Comparison of ENCODE assay signal across 29 cellular contexts in genomic region chr2:1245193-1245592, GRCh38.
"Had no signal": no experiment of that assay in that cellular context is flagged by ENCODE, and none has a peak within 500 bp of the region (broad histone marks: within the 10 kb centered on the region; RNA-seq: fewer than 3 reads in every experiment).

No MANE protein-coding gene starts in this region.

- H3K9me3 ChIP-seq: lower lobe of right lung, neutrophil, ovary, sigmoid colon, stomach, testis, thyroid gland, transverse colon, upper lobe of right lung had no signal

- H3K9ac ChIP-seq: neural progenitor cell had no signal

- DNase-seq: hippocampal formation; kidney glomerular epithelial cell; left cardiac atrium; lower lobe of right lung; mammary epithelial cell; mesenchymal stem cell; naive B cell; natural killer cell; nephron progenitor cell; occipital lobe; ovary; retina; right cardiac atrium; sigmoid colon; stimulated activated CD4-positive, alpha-beta T cell treated with anti-CD3 and anti-CD28 coated beads, Interleukin-2, amount 100 ng/mL, for 24 hours; stimulated activated CD4-positive, alpha-beta T cell treated with anti-CD3 and anti-CD28 coated beads, Interleukin-4, amount 100 ng/mL, for 1 hour; stimulated activated naive B cell treated with anti-CD40 and anti-IgM and Interleukin-4, amounts not matched to agents 10 μg/mL and 1 μg/mL and 100 μg/mL, for 72 hours; stimulated activated naive CD8-positive, alpha-beta T cell treated with anti-CD3 and anti-CD28 coated beads, Interleukin-15, Interleukin-2, amounts not matched to agents 100 U/mL and 50 U/mL, for 24 hours; stomach; testis; thyroid gland; transverse colon; upper lobe of right lung had no signal

- ATAC-seq: left cardiac atrium; left lobe of liver; lower lobe of right lung; natural killer cell; right cardiac atrium; stimulated activated naive B cell treated with anti-CD40 and anti-IgM and Interleukin-4, amounts not matched to agents 10 μg/mL and 1 μg/mL and 100 μg/mL, for 72 hours; stimulated activated naive CD8-positive, alpha-beta T cell treated with anti-CD3 and anti-CD28 coated beads, Interleukin-15, Interleukin-2, amounts not matched to agents 100 U/mL and 50 U/mL, for 24 hours; upper lobe of right lung had no signal

- H3K4me1 ChIP-seq: lower lobe of right lung, neural progenitor cell, sigmoid colon, stomach, testis, thyroid gland, transverse colon, upper lobe of right lung had no signal

- H3K4me3 ChIP-seq: lower lobe of right lung, neural progenitor cell, ovary, sigmoid colon, smooth muscle cell, stomach, testis, thyroid gland, transverse colon, upper lobe of right lung had no signal

- H3K36me3 ChIP-seq: lower lobe of right lung, neural progenitor cell, neutrophil, ovary, sigmoid colon, stomach, thyroid gland, transverse colon, upper lobe of right lung had no signal

- H3K27ac ChIP-seq: lower lobe of right lung, neural progenitor cell, neutrophil, ovary, sigmoid colon, stomach, testis, thyroid gland, transverse colon, upper lobe of right lung had no signal

- FAIRE-seq: keratinocyte, urothelium cell line had no signal

- H2AFZ ChIP-seq: neural progenitor cell had no signal

- H3K4me2 ChIP-seq: neural progenitor cell, smooth muscle cell had no signal

- H3K27me3 ChIP-seq: neural progenitor cell, neutrophil, ovary, stomach, testis, thyroid gland, upper lobe of right lung had no signal
